8 cellular contexts compared by ENCODE assay signal in genomic region chr19:36113895-36114762, GRCh38. TPM values are rescaled to one million over a fixed set of nuclear protein-coding genes. Genes with fewer than 3 reads are reported as not detected.
DNase-seq lines count a peak whose midpoint lies in the region; ATAC-seq and TF ChIP-seq lines count a peak whose summit lies in the region.

No MANE protein-coding gene starts in this region.

- 11 to 14% methylated on average over 47 to 49 of the region's 49 CpGs for WGBS in lung, 2 donors

- no peaks in the 10 kb centered on the region for H3K27me3 ChIP-seq in lung (ENCODE audit: control insufficient read depth, insufficient read depth)

- H3K4me1 Mint-ChIP-seq in Calu3 (ENCODE audit: low read depth, unreplicated experiment), result peaks cover 38% of the 10 kb centered on the region
- H3K4me1 Mint-ChIP-seq in chondrocyte (ENCODE audit: low read depth), result peaks cover 32% of the 10 kb centered on the region

- H3K36me3 Mint-ChIP-seq in Calu3 (ENCODE audit: insufficient read depth, unreplicated experiment), result peaks cover 65% of the 10 kb centered on the region
- peaks cover 17% of the 10 kb centered on the region for H3K36me3 Mint-ChIP-seq in chondrocyte (ENCODE audit: low read depth)

- no peaks in the 10 kb centered on the region for H3K9me3 ChIP-seq in lung (ENCODE audit: control insufficient read depth in 2 of 2, insufficient read depth in 1 of 2, low read length in 1 of 2)

- peak overlapping the region; percentile 90 for H3K4me3 ChIP-seq in lung

- CTCF ChIA-PET in Calu3 (lab: Charles Lee) (interaction anchor here (0.5 to 1.1 kb wide), 9 partner anchors 14 to 436 kb away, joined by 3 to 9 read pairs (median 4); partner anchors contain the start of genes ALKBH6 and THAP8), RWPE1 (lab: Yijun Ruan, JAX) (interaction anchor here (1.0 to 1.8 kb wide), 3 partner anchors 11 to 154 kb away, joined by 3 to 9 read pairs (median 4); no protein-coding TSS in a partner anchor)

- POLR2A ChIA-PET in RWPE1 (lab: Yijun Ruan, JAX; ENCODE audit: low non-redundant PET), result interaction anchor here (0.6 to 0.7 kb wide), 2 partner anchors 23 to 72 kb away, joined by 4 to 7 read pairs; no protein-coding TSS in a partner anchor

- BruUV-seq in Calu3 (replicated peaks; lab: Mats Ljungman, UMichigan), result TSS peak; percentile 67

- H3K27ac ChIP-seq in RWPE1 (peak overlapping the region; percentile 91), lung (ENCODE audit: low read depth in 1 of 2, low read length in 1 of 2) (peak overlapping the region; percentile 85 to 86), substantia nigra (ENCODE audit: low read depth, low read length, poor library complexity, severe bottlenecking) (peak overlapping the region; percentile 95)

- H3K36me3 ChIP-seq in lung (ENCODE audit: control insufficient read depth in 2 of 2, insufficient read depth in 2 of 2, low read length in 2 of 2), result peaks cover 0 to 24% of the 10 kb centered on the region in 2 donors

- TF ChIP-seq CTCF in Calu3 (IDR thresholded peaks at IDR 0.05; ENCODE audit: unreplicated experiment) (no peak), RWPE1 (conservative IDR thresholded peaks at IDR 0.05; ENCODE audit: low read depth) (no peak), chondrocyte (IDR thresholded peaks at IDR 0.05) (peak; percentile 42), lung (IDR thresholded peaks at IDR 0.05; ENCODE audit: control extremely low read depth, extremely low read depth) (no peak)

- H3K4me3 Mint-ChIP-seq in Calu3 (ENCODE audit: low read depth, unreplicated experiment) (peak overlapping the region; percentile 90), chondrocyte (ENCODE audit: unreplicated experiment) (peak overlapping the region; percentile 97)

- H3K27ac Mint-ChIP-seq in Calu3 (ENCODE audit: unreplicated experiment), result peak overlapping the region; percentile 99
- H3K27ac Mint-ChIP-seq in chondrocyte (ENCODE audit: unreplicated experiment), result peak overlapping the region; percentile 94

- H3K4me1 ChIP-seq in lung (ENCODE audit: control insufficient read depth in 2 of 2, insufficient read depth in 2 of 2, low read length in 2 of 2), result peaks cover 0 to 12% of the 10 kb centered on the region in 2 donors

- no peaks in the 10 kb centered on the region for H3K9me3 Mint-ChIP-seq in Calu3 (ENCODE audit: low read depth, unreplicated experiment)
- H3K9me3 Mint-ChIP-seq in chondrocyte (ENCODE audit: low read depth), result no peaks in the 10 kb centered on the region

- intact Hi-C loops in Calu3 (cut with micrococcal nuclease; ENCODE audit: unreplicated experiment), result no loop called here

- peaks cover 12% of the 10 kb centered on the region for H3K27me3 Mint-ChIP-seq in Calu3 (ENCODE audit: unreplicated experiment)
- no peaks in the 10 kb centered on the region for H3K27me3 Mint-ChIP-seq in chondrocyte (ENCODE audit: low read depth)

- DNase-seq in Calu3, result no peak
- peak; percentile 46 for DNase-seq in HCEC 1CT
- no peak for DNase-seq in RWPE1 (ENCODE audit: low spot score)
- no peak for DNase-seq in chondrocyte (ENCODE audit: low spot score)
- peak; percentile 45 for DNase-seq in lung (ENCODE audit: low spot score)
- DNase-seq in substantia nigra (lab: John Stamatoyannopoulos, UW), result peak in 16 of 49 donors; percentile 35 to 84 (median 58)
- no peak for DNase-seq in foreskin melanocyte

- ATAC-seq in lung (ENCODE audit: insufficient read depth, low FRiP score) (no peak), GM19463 (IDR thresholded peaks at IDR 0.05; ENCODE audit: unreplicated experiment) (no peak)

RNA-seq across cellular contexts. Expression of gene POLR2I, which starts 0.5 kb away (rescaled TPM):
- total RNA-seq in Calu3 (2022) (91.6 and 92.2 TPM in 2 replicates), chondrocyte (43.5 to 61.6 TPM (median 49.2 TPM) in 3 replicates), lung (100 to 1,000 TPM in 1 of 2 donors, 10 to 100 TPM in 1; 83.1 to 101 TPM)
- polyA plus RNA-seq in lung, result 10 to 100 TPM; 65.1 to 96.6 TPM

RNA-seq across cellular contexts. Expression of gene TBCB, which starts 1.1 kb away (rescaled TPM):
- total RNA-seq in Calu3 (2022) (204 and 210 TPM in 2 replicates), chondrocyte (181 to 201 TPM (median 199 TPM) in 3 replicates), lung (100 to 1,000 TPM in 1 of 2 donors, 10 to 100 TPM in 1; 63.1 to 169 TPM)
- 100 to 1,000 TPM; 132 to 213 TPM for polyA plus RNA-seq in lung

RNA-seq across cellular contexts. Expression of gene OVOL3, which starts 3.2 kb away (rescaled TPM):
- not detected in 2 replicates for total RNA-seq in Calu3 (2022)
- total RNA-seq in chondrocyte, result not detected in 3 replicates
- total RNA-seq in lung, result not detected
- not detected for polyA plus RNA-seq in lung

RNA-seq across cellular contexts. Expression of gene CAPNS1, which starts 25.7 kb away (rescaled TPM):
- 823 and 894 TPM in 2 replicates for total RNA-seq in Calu3 (2022)
- total RNA-seq in chondrocyte, result 509 to 762 TPM (median 724 TPM) in 3 replicates
- total RNA-seq in lung, result 100 to 1,000 TPM; 201 to 743 TPM
- 100 to 1,000 TPM; 654 to 689 TPM for polyA plus RNA-seq in lung

RNA-seq across cellular contexts. Expression of gene COX7A1, which starts 38.1 kb away (rescaled TPM):
- total RNA-seq in Calu3 (2022) (not detected in 2 replicates), chondrocyte (not detected in 3 replicates), lung (10 to 100 TPM; 13.0 to 53.1 TPM)
- polyA plus RNA-seq in lung, result 10 to 100 TPM; 24.9 to 47.1 TPM

Comparison
In these comparisons a context has a peak if more than half of its experiments do, and no peak if none do; other contexts are left out.
1. DNase-seq: peak in HCEC 1CT (single experiment) and lung (single experiment); none in Calu3 (single experiment), RWPE1 (single experiment), chondrocyte (single experiment) and foreskin melanocyte (single experiment).
2. Peak in every context shown above with its lines, with median percentiles within 50 percentile points of each other: H3K27ac ChIP-seq.